10 cellular contexts compared by ENCODE assay signal in genomic region chr2:137888845-137889244, GRCh38.
DNase-seq lines count a peak whose midpoint lies in the region; ATAC-seq and TF ChIP-seq lines count a peak whose summit lies in the region.
"Had no signal": no experiment of that assay in that cellular context is flagged by ENCODE, and none has a peak within 500 bp of the region (broad histone marks: within the 10 kb centered on the region; RNA-seq: fewer than 3 reads in every experiment).

No MANE protein-coding gene starts in this region.

- H3K79me2 ChIP-seq in Karpas-422 (ENCODE audit: low read length), result no peaks in the 10 kb centered on the region

- H3K9me3 Mint-ChIP-seq in activated T-helper 17 cell treated with anti-CD3 and anti-CD28 coated beads, Interleukin-2, amount 50 U/mL, for 72 hours, result no peaks in the 10 kb centered on the region
- peaks cover 0 to 2% of the 10 kb centered on the region in 2 donors for H3K9me3 Mint-ChIP-seq in effector memory CD8-positive, alpha-beta T cell
- H3K9me3 Mint-ChIP-seq: memory B cell had no signal

- TF ChIP-seq CTCF in VCaP (conservative IDR thresholded peaks at IDR 0.05), result peak; percentile 71

- H3K4me3 ChIP-seq in Karpas-422 (ENCODE audit: low read length), result no peak overlapping the region
- H3K4me3 ChIP-seq: SK-N-MC had no signal

- H3K27me3 ChIP-seq in Karpas-422 (ENCODE audit: low read length), result no peaks in the 10 kb centered on the region

- peak; percentile 5 for DNase-seq in DMS53 treated with DMSO at 0.1 percent for 48 hours (lab: John Stamatoyannopoulos, UW; ENCODE audit: unreplicated experiment)
- peak; percentile 49 for DNase-seq in Karpas-422
- DNase-seq in kidney tubule cell (ENCODE audit: low spot score), result peak; percentile 41
- no peak for DNase-seq in NCI-H187 (lab: John Stamatoyannopoulos, UW)
- no peak for DNase-seq in effector memory CD8-positive, alpha-beta T cell

- no peak for ATAC-seq in activated T-helper 17 cell treated with anti-CD3 and anti-CD28 coated beads, Interleukin-2, amount 50 U/mL, for 72 hours (replicated peaks)
- ATAC-seq in GM18498 (IDR thresholded peaks at IDR 0.05; ENCODE audit: unreplicated experiment), result no peak
- no peak for ATAC-seq in effector memory CD8-positive, alpha-beta T cell (replicated peaks)

- H3K4me1 ChIP-seq in Karpas-422 (ENCODE audit: low read length), result peaks cover 4% of the 10 kb centered on the region

- no peak overlapping the region for H3K27ac ChIP-seq in Karpas-422 (ENCODE audit: low read length)
- H3K27ac ChIP-seq in VCaP, result no peak overlapping the region
- H3K27ac ChIP-seq: SK-N-MC had no signal

- H3K36me3 ChIP-seq in Karpas-422 (ENCODE audit: insufficient read depth, low read length), result no peaks in the 10 kb centered on the region

- no peak overlapping the region for H3K9ac ChIP-seq in Karpas-422 (ENCODE audit: low read length)

- H3K27ac Mint-ChIP-seq in activated T-helper 17 cell treated with anti-CD3 and anti-CD28 coated beads, Interleukin-2, amount 50 U/mL, for 72 hours, result no peak overlapping the region
- no peak overlapping the region for H3K27ac Mint-ChIP-seq in effector memory CD8-positive, alpha-beta T cell
- H3K27ac Mint-ChIP-seq: memory B cell had no signal

- peaks cover 16% of the 10 kb centered on the region for H3K27me3 Mint-ChIP-seq in activated T-helper 17 cell treated with anti-CD3 and anti-CD28 coated beads, Interleukin-2, amount 50 U/mL, for 72 hours
- no peaks in the 10 kb centered on the region for H3K27me3 Mint-ChIP-seq in effector memory CD8-positive, alpha-beta T cell

- no peaks in the 10 kb centered on the region for H3K9me2 ChIP-seq in Karpas-422 (replicated peaks; ENCODE audit: insufficient read depth, low read length)

- no peaks in the 10 kb centered on the region for H3K36me3 Mint-ChIP-seq in activated T-helper 17 cell treated with anti-CD3 and anti-CD28 coated beads, Interleukin-2, amount 50 U/mL, for 72 hours (ENCODE audit: low read depth)
- no peaks in the 10 kb centered on the region for H3K36me3 Mint-ChIP-seq in effector memory CD8-positive, alpha-beta T cell (ENCODE audit: insufficient read depth)
- H3K36me3 Mint-ChIP-seq: memory B cell had no signal

- H3K4me2 ChIP-seq in Karpas-422 (ENCODE audit: low read depth, low read length, poor library complexity, severe bottlenecking), result no peak overlapping the region

- no peak overlapping the region for H3K4me3 Mint-ChIP-seq in activated T-helper 17 cell treated with anti-CD3 and anti-CD28 coated beads, Interleukin-2, amount 50 U/mL, for 72 hours
- no peak overlapping the region for H3K4me3 Mint-ChIP-seq in effector memory CD8-positive, alpha-beta T cell
- H3K4me3 Mint-ChIP-seq: memory B cell had no signal

- H4K20me1 ChIP-seq in Karpas-422 (ENCODE audit: insufficient read depth, low read depth, low read length), result no peaks in the 10 kb centered on the region

- no peaks in the 10 kb centered on the region for H3K4me1 Mint-ChIP-seq in activated T-helper 17 cell treated with anti-CD3 and anti-CD28 coated beads, Interleukin-2, amount 50 U/mL, for 72 hours
- no peaks in the 10 kb centered on the region for H3K4me1 Mint-ChIP-seq in effector memory CD8-positive, alpha-beta T cell (ENCODE audit: low read depth in 2 of 2)
- H3K4me1 Mint-ChIP-seq: memory B cell had no signal

- no peaks in the 10 kb centered on the region for H3K9me3 ChIP-seq in Karpas-422 (ENCODE audit: low read length)

- no peak overlapping the region for H2AFZ ChIP-seq in Karpas-422 (ENCODE audit: low read length)

Comparison
In these comparisons a context has a peak if more than half of its experiments do, and no peak if none do; other contexts are left out.
1. DNase-seq: peak in DMS53 treated with DMSO at 0.1 percent for 48 hours (single experiment), Karpas-422 (single experiment) and kidney tubule cell (single experiment); none in NCI-H187 (0 of 2) and effector memory CD8-positive, alpha-beta T cell (0 of 3).